ENCODE assay signal across 1 cellular context in genomic region chr3:51997935-51998596, GRCh38.
TF ChIP-seq lines count a peak whose summit lies in the region.

No MANE protein-coding gene starts in this region.

TF ChIP-seq in HepG2, 621 proteins besides CTCF, POLR2A, EP300 and RAD21:
- TF ChIP-seq GATAD2A (CRISPR knock-in tag; IDR thresholded peaks at IDR 0.05) (0 out of 2 replicates have a peak, but pooled peaks have one; percentile 33), FOSL1 (CRISPR knock-in tag; IDR thresholded peaks at IDR 0.05; ENCODE audit: borderline replicate concordance) (peak; percentile 65; the same call in 1 of the 2 replicates), KLF12 (CRISPR knock-in tag; IDR thresholded peaks at IDR 0.05; ENCODE audit: borderline replicate concordance) (no peak), JUNB (CRISPR knock-in tag; IDR thresholded peaks at IDR 0.05; ENCODE audit: borderline replicate concordance) (peak; percentile 64; the same call in 1 of the 2 replicates), SRF (IDR thresholded peaks at IDR 0.05; ENCODE audit: low read depth, low read length) (no peak), TEAD3 (CRISPR knock-in tag; optimal IDR thresholded peaks at IDR 0.05; ENCODE audit: borderline replicate concordance) (peak; percentile 57), ZFX (CRISPR knock-in tag; IDR thresholded peaks at IDR 0.05; ENCODE audit: low read depth) (no peak), ZBTB39 (CRISPR knock-in tag; IDR thresholded peaks at IDR 0.05) (no peak), KDM1A (CRISPR knock-in tag; IDR thresholded peaks at IDR 0.05) (no peak), SP2 (CRISPR knock-in tag; IDR thresholded peaks at IDR 0.05) (no peak), JUND (CRISPR knock-in tag; IDR thresholded peaks at IDR 0.05) (peak; percentile 81), ARID4A (CRISPR knock-in tag; IDR thresholded peaks at IDR 0.05; ENCODE audit: borderline replicate concordance) (0 out of 2 replicates have a peak, but pooled peaks have one; percentile 17), ATF3 (CRISPR knock-in tag; IDR thresholded peaks at IDR 0.05) (peak; percentile 86), SAP130 (CRISPR knock-in tag; IDR thresholded peaks at IDR 0.05; ENCODE audit: low read depth) (0 out of 2 replicates have a peak, but pooled peaks have one; percentile 35), LCORL (IDR thresholded peaks at IDR 0.05) (no peak), LCORL (CRISPR knock-in tag; IDR thresholded peaks at IDR 0.05) (0 out of 2 replicates have a peak, but pooled peaks have one; percentile 23), GABPA (IDR thresholded peaks at IDR 0.05; ENCODE audit: low read depth, low read length) (no peak), GABPA (CRISPR knock-in tag; IDR thresholded peaks at IDR 0.05; ENCODE audit: low read depth) (peak; percentile 35; the same call in 1 of the 2 replicates), FOSL2 (CRISPR knock-in tag; IDR thresholded peaks at IDR 0.05) (peak; percentile 94), RBAK (CRISPR knock-in tag; IDR thresholded peaks at IDR 0.05) (no peak), ZMYM3 (CRISPR knock-in tag; IDR thresholded peaks at IDR 0.05) (peak; percentile 7; the same call in 1 of the 2 replicates)
TF ChIP-seq in HepG2: peak in this region for 12.
